In the genomic region with DNA sequence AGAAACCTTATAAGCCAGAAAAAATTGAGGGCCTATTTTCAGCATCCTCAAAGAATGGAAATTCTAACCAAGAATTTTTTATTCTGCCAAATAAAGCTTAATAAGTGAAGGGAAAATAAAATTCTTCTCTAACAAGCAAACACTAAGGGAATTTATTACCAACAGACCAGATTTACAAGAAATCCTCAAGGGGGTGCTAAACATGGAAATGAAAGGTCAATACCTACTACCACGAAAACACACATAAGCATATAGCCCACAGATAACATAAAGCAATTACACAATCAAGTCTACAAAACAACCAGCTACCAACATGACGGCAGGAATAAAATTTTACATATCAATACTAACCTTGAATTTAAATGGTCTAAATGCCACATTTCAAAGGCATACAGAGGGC, we compare ENCODE assay signal across 26 cellular contexts.
DNase-seq lines count a peak whose midpoint lies in the region; ATAC-seq and TF ChIP-seq lines count a peak whose summit lies in the region.
"Had no signal": no experiment of that assay in that cellular context is flagged by ENCODE, and none has a peak within 500 bp of the region (broad histone marks: within the 10 kb centered on the region; RNA-seq: fewer than 3 reads in every experiment).

No MANE protein-coding gene starts in this region.

- POLR2A ChIA-PET in WTC11 (lab: Charles Lee), result no interaction called here

- 0 out of 2 replicates have a peak, but pooled peaks have one; percentile 19 for TF ChIP-seq CTCF in WTC11 (IDR thresholded peaks at IDR 0.05)
- peak; percentile 29 for TF ChIP-seq CTCF in type B pancreatic cell (conservative IDR thresholded peaks at IDR 0.05)

- H3K27me3 Mint-ChIP-seq in WTC11 (ENCODE audit: low read depth) (no peaks in the 10 kb centered on the region), type B pancreatic cell (peaks cover 3% of the 10 kb centered on the region)
- H3K27me3 Mint-ChIP-seq: activated CD4-positive, alpha-beta T cell treated with anti-CD3 and anti-CD28 coated beads for 36 hours; activated naive CD8-positive, alpha-beta T cell treated with anti-CD3 and anti-CD28 coated beads, Interleukin-2, amount 50 U/mL, for 24 hours; B cell; CD8-positive, alpha-beta memory T cell; dendritic cell treated with granulocyte-macrophage colony-stimulating factor and Interleukin-4, amounts not matched to agents 40 ng/mL and 50 ng/mL, for 4 days had no signal

- DNase-seq in NCI-H82 (lab: John Stamatoyannopoulos, UW) (peak; percentile 32), NCI-H82 treated with DMSO at 0.1 percent for 48 hours (lab: John Stamatoyannopoulos, UW; ENCODE audit: unreplicated experiment) (no peak), NAMALWA (ENCODE audit: low spot score) (peak; percentile 15), WTC11 (ENCODE audit: low spot score) (no peak), type B pancreatic cell (ENCODE audit: extremely low spot score, unreplicated experiment) (no peak), NCI-H1417 treated with DMSO at 0.1 percent for 48 hours (lab: John Stamatoyannopoulos, UW) (no peak), D341Med (ENCODE audit: low spot score) (no peak), cerebellar cortex (ENCODE audit: low spot score) (no peak)
- DNase-seq: activated CD4-positive, alpha-beta T cell treated with anti-CD3 and anti-CD28 coated beads for 36 hours; activated CD8-positive, alpha-beta T cell treated with anti-CD3 and anti-CD28 coated beads, Interleukin-2, amount 10 ng/mL, durations not matched to agents 7 days and 5 days; activated effector memory CD4-positive, alpha-beta T cell treated with anti-CD3 and anti-CD28 coated beads, Interleukin-2, amount 50 U/mL, for 16 hours; activated naive CD8-positive, alpha-beta T cell treated with anti-CD3 and anti-CD28 coated beads, Interleukin-2, amount 50 U/mL, for 24 hours; caudate nucleus; CD8-positive, alpha-beta memory T cell; GDM1; HCEC 1CT; hypothalamus; KG1; mesenchymal stem cell; MV-4-11; NCI-H187 treated with DMSO at 0.1 percent for 48 hours; stimulated activated naive CD4-positive, alpha-beta T cell treated with Interleukin-2 at 50 U/mL for 16 hours had no signal

- H3K36me3 Mint-ChIP-seq in WTC11 (no peaks in the 10 kb centered on the region), type B pancreatic cell (no peaks in the 10 kb centered on the region)
- H3K36me3 Mint-ChIP-seq: CD8-positive, alpha-beta memory T cell had no signal

- no peak overlapping the region for H3K4me3 Mint-ChIP-seq in WTC11
- no peak overlapping the region for H3K4me3 Mint-ChIP-seq in type B pancreatic cell
- H3K4me3 Mint-ChIP-seq: activated CD4-positive, alpha-beta T cell treated with anti-CD3 and anti-CD28 coated beads for 36 hours; activated CD8-positive, alpha-beta T cell treated with anti-CD3 and anti-CD28 coated beads, Interleukin-2, amount 10 ng/mL, durations not matched to agents 7 days and 5 days; activated naive CD8-positive, alpha-beta T cell treated with anti-CD3 and anti-CD28 coated beads, Interleukin-2, amount 50 U/mL, for 24 hours; B cell; CD8-positive, alpha-beta memory T cell; dendritic cell treated with granulocyte-macrophage colony-stimulating factor and Interleukin-4, amounts not matched to agents 40 ng/mL and 50 ng/mL, for 4 days; T-helper 1 cell treated with Interleukin-12 subunit alpha and Interleukin-12 subunit beta and Interleukin-4 antibody, amounts not matched to agents 30 μg/mL and 1 μg/mL, for 36 hours had no signal

- H3K9me3 Mint-ChIP-seq in WTC11, result no peaks in the 10 kb centered on the region
- no peaks in the 10 kb centered on the region for H3K9me3 Mint-ChIP-seq in type B pancreatic cell

- ATAC-seq in WTC11, result peak; percentile 65
- ATAC-seq: activated CD4-positive, alpha-beta T cell treated with anti-CD3 and anti-CD28 coated beads for 36 hours; activated CD8-positive, alpha-beta T cell treated with anti-CD3 and anti-CD28 coated beads, Interleukin-2, amount 10 ng/mL, durations not matched to agents 7 days and 5 days; activated naive CD8-positive, alpha-beta T cell treated with anti-CD3 and anti-CD28 coated beads, Interleukin-2, amount 50 U/mL, for 24 hours; gastroesophageal sphincter had no signal

- CTCF ChIA-PET in WTC11 (lab: Charles Lee), result no interaction called here

- H3K4me1 Mint-ChIP-seq in WTC11 (peaks cover 6% of the 10 kb centered on the region), type B pancreatic cell (ENCODE audit: unreplicated experiment) (no peaks in the 10 kb centered on the region)
- H3K4me1 Mint-ChIP-seq: activated CD4-positive, alpha-beta T cell treated with anti-CD3 and anti-CD28 coated beads for 36 hours; activated naive CD8-positive, alpha-beta T cell treated with anti-CD3 and anti-CD28 coated beads, Interleukin-2, amount 50 U/mL, for 24 hours; B cell; CD8-positive, alpha-beta memory T cell had no signal

- H3K27ac Mint-ChIP-seq in WTC11 (no peak overlapping the region), type B pancreatic cell (no peak overlapping the region)
- H3K27ac Mint-ChIP-seq: activated CD4-positive, alpha-beta T cell treated with anti-CD3 and anti-CD28 coated beads for 36 hours; activated CD8-positive, alpha-beta T cell treated with anti-CD3 and anti-CD28 coated beads, Interleukin-2, amount 10 ng/mL, durations not matched to agents 7 days and 5 days; activated naive CD8-positive, alpha-beta T cell treated with anti-CD3 and anti-CD28 coated beads, Interleukin-2, amount 50 U/mL, for 24 hours; B cell; CD8-positive, alpha-beta memory T cell; dendritic cell treated with granulocyte-macrophage colony-stimulating factor and Interleukin-4, amounts not matched to agents 40 ng/mL and 50 ng/mL, for 4 days; T-helper 1 cell treated with Interleukin-12 subunit alpha and Interleukin-12 subunit beta and Interleukin-4 antibody, amounts not matched to agents 30 μg/mL and 1 μg/mL, for 36 hours had no signal

TF ChIP-seq in WTC11, 78 proteins besides CTCF, POLR2A, EP300 and RAD21 (continues in another document):
- TF ChIP-seq, protein P1, sequence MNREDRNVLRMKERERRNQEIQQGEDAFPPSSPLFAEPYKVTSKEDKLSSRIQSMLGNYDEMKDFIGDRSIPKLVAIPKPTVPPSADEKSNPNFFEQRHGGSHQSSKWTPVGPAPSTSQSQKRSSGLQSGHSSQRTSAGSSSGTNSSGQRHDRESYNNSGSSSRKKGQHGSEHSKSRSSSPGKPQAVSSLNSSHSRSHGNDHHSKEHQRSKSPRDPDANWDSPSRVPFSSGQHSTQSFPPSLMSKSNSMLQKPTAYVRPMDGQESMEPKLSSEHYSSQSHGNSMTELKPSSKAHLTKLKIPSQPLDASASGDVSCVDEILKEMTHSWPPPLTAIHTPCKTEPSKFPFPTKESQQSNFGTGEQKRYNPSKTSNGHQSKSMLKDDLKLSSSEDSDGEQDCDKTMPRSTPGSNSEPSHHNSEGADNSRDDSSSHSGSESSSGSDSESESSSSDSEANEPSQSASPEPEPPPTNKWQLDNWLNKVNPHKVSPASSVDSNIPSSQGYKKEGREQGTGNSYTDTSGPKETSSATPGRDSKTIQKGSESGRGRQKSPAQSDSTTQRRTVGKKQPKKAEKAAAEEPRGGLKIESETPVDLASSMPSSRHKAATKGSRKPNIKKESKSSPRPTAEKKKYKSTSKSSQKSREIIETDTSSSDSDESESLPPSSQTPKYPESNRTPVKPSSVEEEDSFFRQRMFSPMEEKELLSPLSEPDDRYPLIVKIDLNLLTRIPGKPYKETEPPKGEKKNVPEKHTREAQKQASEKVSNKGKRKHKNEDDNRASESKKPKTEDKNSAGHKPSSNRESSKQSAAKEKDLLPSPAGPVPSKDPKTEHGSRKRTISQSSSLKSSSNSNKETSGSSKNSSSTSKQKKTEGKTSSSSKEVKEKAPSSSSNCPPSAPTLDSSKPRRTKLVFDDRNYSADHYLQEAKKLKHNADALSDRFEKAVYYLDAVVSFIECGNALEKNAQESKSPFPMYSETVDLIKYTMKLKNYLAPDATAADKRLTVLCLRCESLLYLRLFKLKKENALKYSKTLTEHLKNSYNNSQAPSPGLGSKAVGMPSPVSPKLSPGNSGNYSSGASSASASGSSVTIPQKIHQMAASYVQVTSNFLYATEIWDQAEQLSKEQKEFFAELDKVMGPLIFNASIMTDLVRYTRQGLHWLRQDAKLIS (CRISPR knock-in tag; IDR thresholded peaks at IDR 0.05; ENCODE audit: borderline replicate concordance), result no peak
- TF ChIP-seq CREM (CRISPR knock-in tag; IDR thresholded peaks at IDR 0.05) (no peak), ZNF232 (CRISPR knock-in tag; IDR thresholded peaks at IDR 0.05) (no peak), PRRX2 (CRISPR knock-in tag; IDR thresholded peaks at IDR 0.05) (no peak)
- TF ChIP-seq, protein P2, sequence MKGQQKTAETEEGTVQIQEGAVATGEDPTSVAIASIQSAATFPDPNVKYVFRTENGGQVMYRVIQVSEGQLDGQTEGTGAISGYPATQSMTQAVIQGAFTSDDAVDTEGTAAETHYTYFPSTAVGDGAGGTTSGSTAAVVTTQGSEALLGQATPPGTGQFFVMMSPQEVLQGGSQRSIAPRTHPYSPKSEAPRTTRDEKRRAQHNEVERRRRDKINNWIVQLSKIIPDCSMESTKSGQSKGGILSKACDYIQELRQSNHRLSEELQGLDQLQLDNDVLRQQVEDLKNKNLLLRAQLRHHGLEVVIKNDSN (CRISPR knock-in tag; IDR thresholded peaks at IDR 0.05), result no peak
- TF ChIP-seq, protein P3, sequence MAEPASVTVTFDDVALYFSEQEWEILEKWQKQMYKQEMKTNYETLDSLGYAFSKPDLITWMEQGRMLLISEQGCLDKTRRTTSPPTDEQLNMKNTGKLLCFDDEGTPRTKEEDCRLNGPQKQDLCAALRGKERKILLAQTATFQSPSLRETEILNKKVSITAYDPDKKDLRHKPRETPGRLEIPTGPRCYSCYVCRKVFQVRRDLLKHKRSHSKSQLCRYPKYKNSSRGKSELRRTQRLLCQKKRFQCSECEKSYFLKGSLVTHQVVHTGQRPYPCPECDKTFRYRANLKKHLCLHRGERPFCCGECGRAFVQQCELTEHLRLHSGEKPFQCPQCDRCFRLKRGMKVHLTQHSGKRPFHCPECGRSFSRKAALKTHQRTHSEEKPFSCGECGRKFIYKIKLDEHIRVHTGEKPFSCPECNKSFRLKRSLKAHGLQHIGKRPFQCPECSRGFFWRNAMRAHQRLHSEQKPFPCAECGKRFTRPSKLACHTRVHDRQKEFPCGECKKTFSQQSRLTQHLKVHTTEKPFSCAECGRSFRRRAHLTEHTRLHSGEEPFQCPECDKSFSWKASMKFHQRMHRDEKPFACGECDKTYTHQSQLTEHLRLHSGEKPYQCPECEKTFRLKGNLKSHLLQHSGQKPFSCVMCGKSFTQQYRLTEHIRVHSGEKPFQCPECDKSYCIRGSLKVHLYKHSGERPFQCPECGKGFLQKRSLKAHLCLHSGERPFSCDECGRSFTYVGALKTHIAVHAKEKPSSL (CRISPR knock-in tag; conservative IDR thresholded peaks at IDR 0.05), result no peak

Comparison
In these comparisons a context has a peak if more than half of its experiments do, and no peak if none do; other contexts are left out.
1. DNase-seq: peak in NCI-H82 (single experiment) and NAMALWA (single experiment); none in NCI-H82 treated with DMSO at 0.1 percent for 48 hours (single experiment), WTC11 (single experiment), type B pancreatic cell (single experiment), NCI-H1417 treated with DMSO at 0.1 percent for 48 hours (single experiment), D341Med (single experiment) and cerebellar cortex (single experiment).